ENCODE assay signal across 9 cellular contexts in genomic region chr14:63893701-63894458, GRCh38. TPM values are rescaled to one million over a fixed set of nuclear protein-coding genes. Genes with fewer than 3 reads are reported as not detected.
DNase-seq lines count a peak whose midpoint lies in the region; ATAC-seq, FAIRE-seq and TF ChIP-seq lines count a peak whose summit lies in the region.
"Had no signal": no experiment of that assay in that cellular context is flagged by ENCODE, and none has a peak within 500 bp of the region (broad histone marks: within the 10 kb centered on the region; RNA-seq: fewer than 3 reads in every experiment).

No MANE protein-coding gene starts in this region.

- H3K79me2 ChIP-seq in HepG2 (ENCODE audit: insufficient read depth, low read length): no peaks in the 10 kb centered on the region

- no peaks in the 10 kb centered on the region for H3K9me3 ChIP-seq in HepG2 (ENCODE audit: low read length)
- H3K9me3 ChIP-seq in tibial artery: no peaks in the 10 kb centered on the region

- intact Hi-C loops in HepG2 (cut with micrococcal nuclease; ENCODE audit: unreplicated experiment): no loop called here
- intact Hi-C loops in tibial artery (cut with DNase I; ENCODE audit: low total_unique reads): no loop called here

- no peak overlapping the region for H3K9ac ChIP-seq in HepG2 (ENCODE audit: insufficient read depth, low read depth, low read length)

- peaks cover 31% of the 10 kb centered on the region for H3K4me1 ChIP-seq in HepG2 (ENCODE audit: insufficient read depth, low read length)
- peaks cover 0 to 85% (median 65%) of the 10 kb centered on the region in 4 donors for H3K4me1 ChIP-seq in tibial artery

- DNase-seq in LNCaP clone FGC (ENCODE audit: low read depth): peak; percentile 23
- DNase-seq in choroid plexus epithelial cell (ENCODE audit: low read depth): peak; percentile 97
- no peak for DNase-seq in HepG2 (ENCODE audit: low spot score)
- peak; percentile 79 to 89 for DNase-seq in tibial artery
- DNase-seq in NCI-H526 (lab: John Stamatoyannopoulos, UW): no peak
- DNase-seq: stimulated activated CD4-positive, alpha-beta T cell treated with anti-CD3 and anti-CD28 coated beads, Interleukin-2, amount 100 ng/mL, for 48 hours; T-helper 2 cell had no signal

- no peak for TF ChIP-seq POLR2A in HepG2 (IDR thresholded peaks at IDR 0.05; ENCODE audit: insufficient read depth in 1 of 2, low read depth in 2 of 2, low read length in 2 of 2)

- H3K27me3 ChIP-seq in HepG2 (ENCODE audit: control insufficient read depth in 1 of 2, insufficient read depth in 2 of 2, low read length in 2 of 2): no peaks in the 10 kb centered on the region
- no peaks in the 10 kb centered on the region for H3K27me3 ChIP-seq in tibial artery

- POLR2A ChIA-PET in HepG2 (lab: Yijun Ruan, JAX): no interaction called here

- TF ChIP-seq RAD21 in HepG2 (CRISPR knock-in tag; IDR thresholded peaks at IDR 0.05): no peak

- in situ Hi-C loops in HepG2 (cut with HindIII; ENCODE audit: extremely low pct_ligation_motif_present, low pct_unique_long_range_greater_than_20kb): no loop called here

- CTCF ChIA-PET in HepG2 (lab: Yijun Ruan, JAX; ENCODE audit: low intra/inter-chr PET ratio, low total read pairs): no interaction called here

- peak; percentile 77 for ATAC-seq in HepG2
- ATAC-seq in HG03097 (IDR thresholded peaks at IDR 0.05; ENCODE audit: low FRiP score, unreplicated experiment): no peak
- no peak for ATAC-seq in GM21381 (IDR thresholded peaks at IDR 0.05; ENCODE audit: unreplicated experiment)

- FAIRE-seq in HepG2 (lab: Jason Lieb, UNC): no peak

- TF ChIP-seq EP300 in HepG2 (IDR thresholded peaks at IDR 0.05; ENCODE audit: low read depth in 2 of 2, low read length in 2 of 2) (no peak), HepG2 (CRISPR knock-in tag; IDR thresholded peaks at IDR 0.05; ENCODE audit: borderline replicate concordance) (no peak)

- no peak for TF ChIP-seq CTCF in LNCaP clone FGC (IDR thresholded peaks at IDR 0.05; ENCODE audit: control insufficient read depth, extremely low read depth, insufficient read depth)
- TF ChIP-seq CTCF in choroid plexus epithelial cell (conservative IDR thresholded peaks at IDR 0.05; ENCODE audit: low read depth, low read length): no peak
- TF ChIP-seq CTCF in HepG2 (CRISPR knock-in tag; IDR thresholded peaks at IDR 0.05): no peak
- TF ChIP-seq CTCF in tibial artery (IDR thresholded peaks at IDR 0.05): no peak

- peak overlapping the region; percentile 34 for H3K4me2 ChIP-seq in HepG2 (ENCODE audit: low read depth, low read length)

- no peak overlapping the region for H2AFZ ChIP-seq in HepG2 (ENCODE audit: low read length)

- no TSS peak for BruUV-seq in HepG2 (replicated peaks; lab: Mats Ljungman, UMichigan)

- WGBS in HepG2 (ENCODE audit: low lambda C conversion rate): 32% methylated on average over 3 of the region's 5 CpGs

- H4K20me1 ChIP-seq in HepG2 (ENCODE audit: insufficient read depth, low read length): no peaks in the 10 kb centered on the region

- H3K36me3 ChIP-seq in HepG2 (replicated peaks in 1 of 2; ENCODE audit: control insufficient read depth in 1 of 2, insufficient read depth in 2 of 2, low read length in 2 of 2) (no peaks in the 10 kb centered on the region), tibial artery (no peaks in the 10 kb centered on the region)

- H3K27ac ChIP-seq in HepG2 (ENCODE audit: extremely low read length, insufficient read depth, low read length): no peak overlapping the region
- H3K27ac ChIP-seq in tibial artery: peak overlapping the region; percentile 71 to 73

- H3K4me3 ChIP-seq in LNCaP clone FGC (ENCODE audit: low read depth, low read length) (no peak overlapping the region), choroid plexus epithelial cell (ENCODE audit: low read depth, low read length) (no peak overlapping the region), HepG2 (replicated peaks in 1 of 3; ENCODE audit: insufficient read depth in 1 of 3, low read depth in 2 of 3, low read length in 3 of 3) (peak overlapping the region in 1 of 3 experiments; percentile 7; a peak in 1 of 6 replicates), tibial artery (no peak overlapping the region)

TF ChIP-seq in HepG2, 621 proteins besides CTCF, POLR2A, EP300 and RAD21:
- TF ChIP-seq ZNF121 (CRISPR knock-in tag; IDR thresholded peaks at IDR 0.05) (peak; percentile 62), PATZ1 (CRISPR knock-in tag; IDR thresholded peaks at IDR 0.05) (no peak)

RNA-seq across cellular contexts. Expression of gene SYNE2, which starts 41.1 kb away (rescaled TPM):
- 13.3 and 19.5 TPM in 2 replicates for total RNA-seq in HepG2 (2016; rRNA removed; fragmentation: Illumina TruSeq; extraction: Trizol)
- 3.3 and 4.7 TPM in 2 replicates for total RNA-seq in HepG2 (2016; cell fraction: cytosol; rRNA removed; fragmentation: Illumina TruSeq; extraction: Trizol; ENCODE audit: low read depth)
- 13.6 and 17.1 TPM in 2 replicates for total RNA-seq in HepG2 (2016; cell fraction: insoluble cytoplasmic fraction; rRNA removed; fragmentation: Illumina TruSeq; extraction: Trizol)
- total RNA-seq in HepG2 (2016; cell fraction: membrane; rRNA removed; fragmentation: Illumina TruSeq; extraction: Trizol): 4.5 and 4.9 TPM in 2 replicates
- 24.4 and 24.6 TPM in 2 replicates for total RNA-seq in HepG2 (2016; cell fraction: nucleus; rRNA removed; fragmentation: Illumina TruSeq; extraction: Trizol)
- 6.2 and 6.4 TPM in 2 replicates for polyA plus RNA-seq in HepG2 (2011; rRNA removed)
- 3.3 and 4.5 TPM in 2 replicates for polyA plus RNA-seq in HepG2 (2011; cell fraction: cytosol; rRNA removed)
- 21.7 and 22.7 TPM in 2 replicates for polyA plus RNA-seq in HepG2 (2011; cell fraction: nucleus; rRNA removed)
- polyA plus RNA-seq in HepG2 (2012): 4.5 and 5.0 TPM in 2 replicates
- polyA plus RNA-seq in HepG2 (2016; cell fraction: cytosol; fragmentation: Illumina TruSeq; extraction: Trizol; ENCODE audit: low read depth): 0.34 and 0.63 TPM in 2 replicates
- polyA plus RNA-seq in HepG2 (2016; cell fraction: insoluble cytoplasmic fraction; fragmentation: Illumina TruSeq; extraction: Trizol; ENCODE audit: low read depth): 7.2 and 9.1 TPM in 2 replicates
- 0.87 and 1.0 TPM in 2 replicates for polyA plus RNA-seq in HepG2 (2016; cell fraction: membrane; fragmentation: Illumina TruSeq; extraction: Trizol; ENCODE audit: low read depth)
- 13.5 and 14.3 TPM in 2 replicates for polyA plus RNA-seq in HepG2 (2016; cell fraction: nucleus; fragmentation: Illumina TruSeq; extraction: Trizol; ENCODE audit: insufficient read depth, low read depth)
- 21.2 and 137 TPM in 2 replicates for polyA minus RNA-seq in HepG2 (2011; rRNA and poly(A)+ RNA removed; ENCODE audit: low replicate concordance)
- polyA minus RNA-seq in HepG2 (2011; cell fraction: cytosol; rRNA and poly(A)+ RNA removed): 9.4 and 14.6 TPM in 2 replicates
- 55.6 and 61.7 TPM in 2 replicates for polyA minus RNA-seq in HepG2 (2011; cell fraction: nucleus; rRNA and poly(A)+ RNA removed)

Comparison
In these comparisons a context has a peak if more than half of its experiments do, and no peak if none do; other contexts are left out.
1. DNase-seq: peak in LNCaP clone FGC (single experiment), choroid plexus epithelial cell (single experiment) and tibial artery (2 of 2); none in HepG2 (single experiment) and NCI-H526 (0 of 2).